ENCODE assay signal across 1 cellular context in genomic region chr1:226487921-226488320, GRCh38.
TF ChIP-seq lines count a peak whose summit lies in the region.

No MANE protein-coding gene starts in this region.

TF ChIP-seq in HepG2, 621 proteins besides CTCF, POLR2A, EP300 and RAD21 (continued from another document):
- TF ChIP-seq PBX2 (CRISPR knock-in tag; IDR thresholded peaks at IDR 0.05) = no peak
- TF ChIP-seq THAP11 (CRISPR knock-in tag; IDR thresholded peaks at IDR 0.05) = no peak
